24 cellular contexts compared by ENCODE assay signal in genomic region chr5:113056988-113057387, GRCh38.
DNase-seq lines count a peak whose midpoint lies in the region; ATAC-seq and TF ChIP-seq lines count a peak whose summit lies in the region.
"Had no signal": no experiment of that assay in that cellular context is flagged by ENCODE, and none has a peak within 500 bp of the region (broad histone marks: within the 10 kb centered on the region; RNA-seq: fewer than 3 reads in every experiment).

No MANE protein-coding gene starts in this region.

- peak; percentile 77 to 79 for DNase-seq in Kasumi-1 (lab: John Stamatoyannopoulos, UW)
- peak; percentile 19 for DNase-seq in SKM-1 (lab: John Stamatoyannopoulos, UW; ENCODE audit: unreplicated experiment)
- DNase-seq in glutamatergic neuron = no peak
- peak; percentile 48 for DNase-seq in sciatic nerve (ENCODE audit: low spot score)
- DNase-seq in stomach = no peak
- DNase-seq in stimulated activated CD4-positive, alpha-beta T cell treated with anti-CD3 and anti-CD28 coated beads, Interleukin-12 subunit alpha, Interleukin-12 subunit beta, amount 100 ng/mL, for 4 hours = no peak
- DNase-seq in prostate gland (ENCODE audit: low spot score) = no peak
- no peak for DNase-seq in 8988T
- DNase-seq: activated CD4-positive, alpha-beta T cell treated with anti-CD3 and anti-CD28 coated beads for 4 hours; activated naive CD8-positive, alpha-beta T cell treated with anti-CD3 and anti-CD28 coated beads for 36 hours; effector memory CD8-positive, alpha-beta T cell; esophagus squamous epithelium; HCEC 1CT; mesendoderm; NCI-H1436; NCI-H2171 treated with DMSO at 0.1 percent for 48 hours; PC-9; stimulated activated CD4-positive, alpha-beta T cell treated with anti-CD3 and anti-CD28 coated beads, Interleukin-1b, Interleukin-23, amount 100 ng/mL, for 48 hours; stimulated activated naive CD4-positive, alpha-beta T cell; T-helper 9 cell; upper lobe of left lung had no signal

- H3K4me1 ChIP-seq in stomach (peaks cover 0 to 10% (median 4%) of the 10 kb centered on the region in 4 donors), prostate gland (replicated peaks) (no peaks in the 10 kb centered on the region)

- WGBS in stomach, 5 donors = 82 to 87% (median 84%) methylated on average over 5 of the region's 5 CpGs
- WGBS in prostate gland = 61% methylated on average over 5 of the region's 5 CpGs

- peaks cover 38% of the 10 kb centered on the region for H3K4me1 Mint-ChIP-seq in glutamatergic neuron (ENCODE audit: low read depth, unreplicated experiment)

- H3K36me3 ChIP-seq in stomach = peaks cover 0 to 26% (median 11%) of the 10 kb centered on the region in 4 donors
- no peaks in the 10 kb centered on the region for H3K36me3 ChIP-seq in prostate gland

- H3K9me3 ChIP-seq in stomach = no peaks in the 10 kb centered on the region
- no peaks in the 10 kb centered on the region for H3K9me3 ChIP-seq in prostate gland
- H3K9me3 ChIP-seq: esophagus squamous epithelium, gastroesophageal sphincter, upper lobe of left lung had no signal

- peaks cover 7% of the 10 kb centered on the region for H3K36me3 Mint-ChIP-seq in glutamatergic neuron (ENCODE audit: unreplicated experiment)
- H3K36me3 Mint-ChIP-seq: activated naive CD8-positive, alpha-beta T cell treated with anti-CD3 and anti-CD28 coated beads for 36 hours had no signal

- H3K27ac ChIP-seq in stomach = no peak overlapping the region
- H3K27ac ChIP-seq in prostate gland = no peak overlapping the region
- H3K27ac ChIP-seq: esophagus squamous epithelium, gastroesophageal sphincter, PC-9, upper lobe of left lung had no signal

- no peak for TF ChIP-seq CTCF in glutamatergic neuron (IDR thresholded peaks at IDR 0.05; ENCODE audit: partially characterized antibody, unreplicated experiment)
- no peak for TF ChIP-seq CTCF in stomach (IDR thresholded peaks at IDR 0.05)
- TF ChIP-seq CTCF in prostate gland (IDR thresholded peaks at IDR 0.05) = no peak

- H3K27me3 ChIP-seq in stomach = no peaks in the 10 kb centered on the region
- H3K27me3 ChIP-seq in prostate gland (replicated peaks; ENCODE audit: insufficient read depth) = no peaks in the 10 kb centered on the region
- H3K27me3 ChIP-seq: esophagus squamous epithelium, gastroesophageal sphincter, upper lobe of left lung had no signal

- peak overlapping the region; percentile 51 for H3K4me3 Mint-ChIP-seq in glutamatergic neuron (ENCODE audit: unreplicated experiment)
- H3K4me3 Mint-ChIP-seq: activated naive CD8-positive, alpha-beta T cell treated with anti-CD3 and anti-CD28 coated beads for 36 hours; effector memory CD8-positive, alpha-beta T cell; naive thymus-derived CD4-positive, alpha-beta T cell had no signal

- intact Hi-C loops in sciatic nerve (cut with DNase I) (no loop called here), stomach (cut with DNase I; ENCODE audit: low total_unique reads) (no loop called here), prostate gland (cut with DNase I) (no loop called here)

- peaks cover 21% of the 10 kb centered on the region for H3K9me3 Mint-ChIP-seq in glutamatergic neuron (ENCODE audit: unreplicated experiment)
- H3K9me3 Mint-ChIP-seq: activated naive CD8-positive, alpha-beta T cell treated with anti-CD3 and anti-CD28 coated beads for 36 hours; activated T-helper 2 cell treated with anti-CD3 and anti-CD28 coated beads, Interferon-gamma antibody, Interleukin-2, Interleukin-4, amounts not matched to agents 10 μg/mL and 5 μg/mL and 100 μg/mL, durations not matched to agents 14 hours and 24 hours and 36 hours; effector memory CD8-positive, alpha-beta T cell; naive thymus-derived CD4-positive, alpha-beta T cell had no signal

- no peak overlapping the region for H3K4me3 ChIP-seq in stomach
- H3K4me3 ChIP-seq in prostate gland = no peak overlapping the region
- H3K4me3 ChIP-seq: esophagus squamous epithelium, gastroesophageal sphincter, PC-9, upper lobe of left lung had no signal

- peak overlapping the region; percentile 90 for H3K27ac Mint-ChIP-seq in glutamatergic neuron (ENCODE audit: unreplicated experiment)
- H3K27ac Mint-ChIP-seq: activated naive CD8-positive, alpha-beta T cell treated with anti-CD3 and anti-CD28 coated beads for 36 hours; activated T-helper 2 cell treated with anti-CD3 and anti-CD28 coated beads, Interferon-gamma antibody, Interleukin-2, Interleukin-4, amounts not matched to agents 10 μg/mL and 5 μg/mL and 100 μg/mL, durations not matched to agents 14 hours and 24 hours and 36 hours; effector memory CD8-positive, alpha-beta T cell had no signal

- no peak for TF ChIP-seq EP300 in stomach (IDR thresholded peaks at IDR 0.05)

- H3K27me3 Mint-ChIP-seq in glutamatergic neuron (ENCODE audit: unreplicated experiment) = peaks cover 9% of the 10 kb centered on the region
- H3K27me3 Mint-ChIP-seq: activated naive CD8-positive, alpha-beta T cell treated with anti-CD3 and anti-CD28 coated beads for 36 hours; effector memory CD8-positive, alpha-beta T cell; naive thymus-derived CD4-positive, alpha-beta T cell had no signal

- no peak for ATAC-seq in sciatic nerve
- ATAC-seq: effector memory CD8-positive, alpha-beta T cell; gastroesophageal sphincter; naive thymus-derived CD4-positive, alpha-beta T cell had no signal

- no peak for TF ChIP-seq POLR2A in stomach (IDR thresholded peaks at IDR 0.05)
- no peak for TF ChIP-seq POLR2A in prostate gland (IDR thresholded peaks at IDR 0.05)

Comparison
In these comparisons a context has a peak if more than half of its experiments do, and no peak if none do; other contexts are left out.
1. DNase-seq: peak in Kasumi-1 (2 of 2), SKM-1 (single experiment) and sciatic nerve (single experiment); none in glutamatergic neuron (single experiment), stomach (single experiment), stimulated activated CD4-positive, alpha-beta T cell treated with anti-CD3 and anti-CD28 coated beads, Interleukin-12 subunit alpha, Interleukin-12 subunit beta, amount 100 ng/mL, for 4 hours (single experiment), prostate gland (single experiment) and 8988T (single experiment).